ENCODE assay signal across 9 cellular contexts in the genomic region with DNA sequence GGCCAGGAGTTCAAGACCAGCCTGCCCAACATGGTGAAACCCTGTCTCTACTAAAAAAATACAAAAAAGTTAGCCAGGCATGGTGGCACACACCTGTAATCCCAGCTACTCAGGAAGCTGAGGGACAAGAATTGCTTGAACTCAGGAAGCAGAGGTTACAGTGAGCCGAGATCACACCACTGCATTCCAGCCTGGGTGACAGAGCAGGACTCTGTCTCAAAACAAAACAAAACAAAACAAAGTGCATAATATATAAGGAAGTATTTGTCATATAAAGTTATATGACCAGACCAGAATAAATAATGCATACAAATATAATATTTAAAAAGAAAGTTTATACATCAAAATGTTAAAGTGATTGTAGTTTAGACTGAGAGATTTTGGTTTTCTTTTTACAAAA. TPM values are rescaled to one million over a fixed set of nuclear protein-coding genes. Genes with fewer than 3 reads are reported as not detected.
A peak's percentile ranks its signal among the peaks of the same experiment; 100 is the strongest.
DNase-seq lines count a peak whose midpoint lies in the region; ATAC-seq, FAIRE-seq and TF ChIP-seq lines count a peak whose summit lies in the region.
"Not testable (repeated sequence)": the region's sequence is repeated elsewhere in the genome, so short reads cannot be mapped to it uniquely, and the experiment has no call there.
"Had no signal": no experiment of that assay in that cellular context is flagged by ENCODE, and none has a peak within 500 bp of the region (broad histone marks: within the 10 kb centered on the region; RNA-seq: fewer than 3 reads in every experiment).

No MANE protein-coding gene starts in this region.

- H3K4me2 ChIP-seq in endothelial cell of umbilical vein (ENCODE audit: insufficient read depth, low read length) (peak overlapping the region; percentile 80), skeletal muscle satellite cell (ENCODE audit: low read length) (peak overlapping the region; percentile 66)

- H2AFZ ChIP-seq in endothelial cell of umbilical vein (ENCODE audit: low read depth, low read length): not testable (repeated sequence)

- not testable (repeated sequence) for TF ChIP-seq CTCF in Panc1 (IDR thresholded peaks at IDR 0.05); ascending aorta (IDR thresholded peaks at IDR 0.05); endothelial cell of umbilical vein (IDR thresholded peaks at IDR 0.05; ENCODE audit: extremely low read depth in 1 of 2, insufficient read depth in 1 of 2, low read depth in 1 of 2, low read length in 2 of 2); right atrium auricular region (IDR thresholded peaks at IDR 0.05); upper lobe of right lung (IDR thresholded peaks at IDR 0.05)

- ATAC-seq in Panc1: peak; percentile 55; the same call in 1 of the 2 replicates
- not testable (repeated sequence) for ATAC-seq in upper lobe of right lung

- not testable (repeated sequence) for H3K27ac ChIP-seq in Panc1 (ENCODE audit: low read length)
- peak overlapping the region; percentile 85 to 89 for H3K27ac ChIP-seq in ascending aorta
- H3K27ac ChIP-seq in endothelial cell of umbilical vein (ENCODE audit: insufficient read depth, low read depth, low read length): peak overlapping the region; percentile 100
- H3K27ac ChIP-seq in right atrium auricular region: peak overlapping the region; percentile 70 to 72
- H3K27ac ChIP-seq in muscle layer of duodenum (ENCODE audit: low read length): peak overlapping the region; percentile 53
- H3K27ac ChIP-seq in upper lobe of right lung: peak overlapping the region; percentile 6

- H3K36me3 ChIP-seq in Panc1 (ENCODE audit: control insufficient read depth, insufficient read depth, low read length); ascending aorta; endothelial cell of umbilical vein (ENCODE audit: control insufficient read depth in 2 of 2, extremely low read depth in 1 of 2, insufficient read depth in 2 of 2, low read length in 2 of 2); right atrium auricular region; muscle layer of duodenum (ENCODE audit: control insufficient read depth in 1 of 2, insufficient read depth in 2 of 2, low read length in 2 of 2); skeletal muscle satellite cell (ENCODE audit: insufficient read depth, low read length); upper lobe of right lung: not testable (repeated sequence)

- not testable (repeated sequence) for BruUV-seq in Panc1 (replicated peaks; lab: Mats Ljungman, UMichigan)
- BruUV-seq in endothelial cell of umbilical vein (replicated peaks; lab: Mats Ljungman, UMichigan): TSS peak; percentile 54

- dilution Hi-C loops in endothelial cell of umbilical vein (cut with MboI; ENCODE audit: extremely low pct_ligation_motif_present, low sequenced_read_pairs): not testable (repeated sequence)

- not testable (repeated sequence) for H4K20me1 ChIP-seq in endothelial cell of umbilical vein (replicated peaks; ENCODE audit: control insufficient read depth, extremely low read depth, insufficient read depth, low read length)

- not testable (repeated sequence) for H3K79me2 ChIP-seq in endothelial cell of umbilical vein (ENCODE audit: control insufficient read depth, insufficient read depth, low read length)

- peak; percentile 27 for DNase-seq in ELR (ENCODE audit: low read depth)
- DNase-seq in Panc1 (ENCODE audit: low read depth, low spot score); ascending aorta (ENCODE audit: low spot score in 2 of 2); endothelial cell of umbilical vein (ENCODE audit: low read depth, low spot score); right atrium auricular region (ENCODE audit: low spot score); upper lobe of right lung: not testable (repeated sequence)

- POLR2A ChIA-PET in Panc1 (lab: Charles Lee); endothelial cell of umbilical vein (lab: Charles Lee): not testable (repeated sequence)

- not testable (repeated sequence) for H3K27me3 ChIP-seq in Panc1 (ENCODE audit: control insufficient read depth, insufficient read depth, low read length); ascending aorta; endothelial cell of umbilical vein (ENCODE audit: control insufficient read depth in 2 of 2, insufficient read depth in 2 of 2, low read length in 2 of 2); right atrium auricular region; muscle layer of duodenum (ENCODE audit: low read depth, low read length); skeletal muscle satellite cell (ENCODE audit: control insufficient read depth, insufficient read depth, low read length); upper lobe of right lung

- TF ChIP-seq POLR2A in endothelial cell of umbilical vein (IDR thresholded peaks at IDR 0.05; ENCODE audit: low read depth, low read length): not testable (repeated sequence)

- not testable (repeated sequence) for H3K9me3 ChIP-seq in Panc1 (ENCODE audit: control insufficient read depth, insufficient read depth, low read depth, low read length); ascending aorta; endothelial cell of umbilical vein (replicated peaks; ENCODE audit: control insufficient read depth, insufficient read depth, low read length); right atrium auricular region; muscle layer of duodenum (ENCODE audit: control insufficient read depth in 1 of 2, low read length in 2 of 2); skeletal muscle satellite cell (replicated peaks; ENCODE audit: low read length); upper lobe of right lung

- intact Hi-C loops in Panc1 (cut with micrococcal nuclease; ENCODE audit: unreplicated experiment): loop anchor here (10.0 kb wide), 1 partner anchor 541 kb away; a partner anchor contains a TSS
- intact Hi-C loops in ascending aorta (cut with DNase I): loop anchor here (5.0 kb wide), 3 partner anchors 99 to 459 kb away; no protein-coding TSS in a partner anchor
- intact Hi-C loops in endothelial cell of umbilical vein (cut with micrococcal nuclease): loop anchor here (1.0 to 5.0 kb wide), 5 partner anchors 23 to 432 kb away; a partner anchor contains a TSS
- intact Hi-C loops in upper lobe of right lung (cut with DNase I): not testable (repeated sequence)

- in situ Hi-C loops in Panc1 (cut with HindIII; ENCODE audit: low pct_unique_long_range_greater_than_20kb, low sequenced_read_pairs): not testable (repeated sequence)

- CTCF ChIA-PET in Panc1 (lab: Charles Lee): not testable (repeated sequence)
- CTCF ChIA-PET in endothelial cell of umbilical vein (lab: Charles Lee): interaction anchor here (0.7 to 6.5 kb wide), 2 partner anchors 45 to 555 kb away, joined by 3 to 79 read pairs; no protein-coding TSS in a partner anchor

- FAIRE-seq in endothelial cell of umbilical vein (lab: Jason Lieb, UNC): peak; percentile 33

- H3K9ac ChIP-seq in endothelial cell of umbilical vein (replicated peaks; ENCODE audit: extremely low read depth, insufficient read depth, low read length): peak overlapping the region; percentile 81
- H3K9ac ChIP-seq in skeletal muscle satellite cell (ENCODE audit: low read depth, low read length): peak overlapping the region; percentile 82

- not testable (repeated sequence) for H3K4me1 ChIP-seq in Panc1 (ENCODE audit: control insufficient read depth, insufficient read depth, low read length); muscle layer of duodenum (ENCODE audit: control insufficient read depth in 1 of 2, insufficient read depth in 2 of 2, low read length in 2 of 2); upper lobe of right lung
- peaks cover 8 to 53% of the 10 kb centered on the region in 2 donors for H3K4me1 ChIP-seq in ascending aorta
- H3K4me1 ChIP-seq in endothelial cell of umbilical vein (ENCODE audit: control insufficient read depth, extremely low read depth, insufficient read depth, low read length): peaks cover 48% of the 10 kb centered on the region
- H3K4me1 ChIP-seq in right atrium auricular region: peaks cover 0 to 23% of the 10 kb centered on the region in 2 donors
- peaks cover 48% of the 10 kb centered on the region for H3K4me1 ChIP-seq in skeletal muscle satellite cell (ENCODE audit: control insufficient read depth, insufficient read depth, low read length)

- not testable (repeated sequence) for H3K4me3 ChIP-seq in Panc1 (ENCODE audit: low read depth in 2 of 2, low read length in 2 of 2); ascending aorta; right atrium auricular region; muscle layer of duodenum (ENCODE audit: low read depth in 1 of 2, low read length in 2 of 2); upper lobe of right lung
- H3K4me3 ChIP-seq in endothelial cell of umbilical vein (replicated peaks in 1 of 3; ENCODE audit: insufficient read depth in 1 of 3, low read depth in 1 of 3, low read length in 3 of 3): peak overlapping the region in 1 of 3 experiments; percentile 36
- peak overlapping the region; percentile 26 for H3K4me3 ChIP-seq in skeletal muscle satellite cell (ENCODE audit: low read length)

- H3K9me1 ChIP-seq in endothelial cell of umbilical vein (replicated peaks; ENCODE audit: control insufficient read depth, extremely low read depth, insufficient read depth, low read length): not testable (repeated sequence)

RNA-seq across cellular contexts. Expression of a gene that starts 39.4 kb away (rescaled TPM):
- total RNA-seq in Panc1 (2021; ENCODE audit: unreplicated experiment) (11.1 TPM), ascending aorta (124 TPM), endothelial cell of umbilical vein (109 and 112 TPM in 2 replicates), right atrium auricular region (10 to 100 TPM; 22.6 to 32.5 TPM), upper lobe of right lung (57.4 TPM)
- 4.7 TPM for polyA plus RNA-seq in Panc1 (2012; ENCODE audit: insufficient read length)
- polyA plus RNA-seq in endothelial cell of umbilical vein: 50.4 and 56.6 TPM in 2 replicates
- 49.5 and 50.2 TPM in 2 replicates for polyA plus RNA-seq in endothelial cell of umbilical vein (2011; cell fraction: cytosol; rRNA removed)
- 65.8 and 87.7 TPM in 2 replicates for polyA plus RNA-seq in endothelial cell of umbilical vein (2011; cell fraction: nucleus; rRNA removed)
- polyA plus RNA-seq in endothelial cell of umbilical vein (2012): 85.1 and 115 TPM in 2 replicates
- 141 and 152 TPM in 2 replicates for polyA minus RNA-seq in endothelial cell of umbilical vein
- 11.5 TPM for polyA minus RNA-seq in endothelial cell of umbilical vein (2011; cell fraction: cytosol; rRNA and poly(A)+ RNA removed)
- 58.9 and 89.5 TPM in 2 replicates for polyA minus RNA-seq in endothelial cell of umbilical vein (2011; cell fraction: nucleus; rRNA and poly(A)+ RNA removed)
- total RNA-seq in skeletal muscle satellite cell (2012; rRNA removed): 5.1 and 5.2 TPM in 2 replicates
- total RNA-seq: activated CD8-positive, alpha-beta T cell treated with anti-CD3 and anti-CD28 coated beads, Interleukin-2, amount 10 ng/mL, durations not matched to agents 7 days and 5 days had no signal
